1 cellular context compared by ENCODE assay signal in genomic region chr21:38878394-38879179, GRCh38.
TF ChIP-seq lines count a peak whose summit lies in the region.

No MANE protein-coding gene starts in this region.

TF ChIP-seq in liver, 16 proteins besides CTCF, POLR2A, EP300 and RAD21 (continued from another document):
- no peak for TF ChIP-seq REST (IDR thresholded peaks at IDR 0.05)
- TF ChIP-seq HNF4A (conservative IDR thresholded peaks at IDR 0.05) = peak; percentile 81 to 88
- TF ChIP-seq TAF1 (conservative IDR thresholded peaks at IDR 0.05) = no peak
- no peak for TF ChIP-seq GABPA (IDR thresholded peaks at IDR 0.05 in 1 of 2, conservative IDR thresholded peaks at IDR 0.05 in 1 of 2)
- TF ChIP-seq ATF3 (IDR thresholded peaks at IDR 0.05) = peak; percentile 81
- no peak for TF ChIP-seq EGR1 (IDR thresholded peaks at IDR 0.05; ENCODE audit: low read depth in 2 of 2)
- TF ChIP-seq HNF4G (IDR thresholded peaks at IDR 0.05) = peak; percentile 51
- no peak for TF ChIP-seq NR2F2 (IDR thresholded peaks at IDR 0.05)
- peak; percentile 69 to 87 for TF ChIP-seq RXRA (IDR thresholded peaks at IDR 0.05)
- TF ChIP-seq YY1 (IDR thresholded peaks at IDR 0.05) = peak; percentile 80
- TF ChIP-seq MAX (IDR thresholded peaks at IDR 0.05) = peak; percentile 50
- TF ChIP-seq SP1 (IDR thresholded peaks at IDR 0.05) = peak; percentile 73
- TF ChIP-seq FOXA2 (IDR thresholded peaks at IDR 0.05) = peak; percentile 28
- TF ChIP-seq FOXA1 (IDR thresholded peaks at IDR 0.05) = no peak
- TF ChIP-seq JUND (IDR thresholded peaks at IDR 0.05) = peak in 1 of 2 donors; percentile 60
